11 cellular contexts compared by ENCODE assay signal in the genomic region with DNA sequence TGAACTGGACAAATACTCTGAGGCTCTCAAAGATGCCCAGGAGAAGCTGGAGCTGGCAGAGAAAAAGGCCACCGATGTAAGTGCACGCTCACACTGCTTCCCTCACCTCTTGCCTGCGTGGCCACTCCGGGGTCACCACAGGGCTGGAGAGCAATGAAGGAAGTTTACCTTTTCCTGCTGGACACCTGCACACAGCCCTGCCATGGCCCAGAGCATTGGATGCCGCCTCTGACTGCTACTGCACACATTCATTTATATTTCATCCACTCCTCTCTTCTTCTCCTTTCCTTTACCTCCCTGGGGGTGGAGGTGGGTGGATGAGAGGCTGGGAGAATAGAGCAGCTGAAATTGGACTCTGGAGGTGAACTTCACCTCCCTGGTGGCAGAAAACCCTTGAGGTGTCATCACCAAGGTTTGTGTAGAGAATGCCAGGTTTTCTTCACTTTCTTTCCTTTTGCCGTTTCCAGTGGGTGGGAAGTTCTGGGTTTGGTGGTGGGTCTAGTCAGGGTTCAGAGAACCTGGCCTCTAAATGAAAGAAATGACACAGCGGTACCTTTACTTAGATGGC. TPM values are rescaled to one million over a fixed set of nuclear protein-coding genes. Genes with fewer than 3 reads are reported as not detected.
DNase-seq lines count a peak whose midpoint lies in the region; ATAC-seq and TF ChIP-seq lines count a peak whose summit lies in the region.
"Had no signal": no experiment of that assay in that cellular context is flagged by ENCODE, and none has a peak within 500 bp of the region (broad histone marks: within the 10 kb centered on the region; RNA-seq: fewer than 3 reads in every experiment).

No MANE protein-coding gene starts in this region.

- H2AFZ ChIP-seq in mesenchymal stem cell (ENCODE audit: low read depth, low read length): no peak overlapping the region

- peak overlapping the region; percentile 91 to 95 for H3K9ac ChIP-seq in colonic mucosa (ENCODE audit: low read depth in 2 of 2, low read length in 2 of 2)
- H3K9ac ChIP-seq in mesenchymal stem cell (ENCODE audit: low read length): peak overlapping the region; percentile 84
- H3K9ac ChIP-seq: BLaER1 treated with 17β-estradiol and CSF1 and Interleukin-3, amounts not matched to agents 10 nM and 100 nM had no signal

- peak overlapping the region in 1 of 2 experiments; percentile 70 for H2BK12ac ChIP-seq in mesenchymal stem cell (ENCODE audit: low read length in 2 of 2)

- no peak overlapping the region for H2BK15ac ChIP-seq in mesenchymal stem cell (ENCODE audit: low read depth, poor library complexity, severe bottlenecking)

- intact Hi-C loops in colonic mucosa (cut with DNase I): loop anchor here (5.0 to 10.0 kb wide), 2 partner anchors 197 to 361 kb away; no protein-coding TSS in a partner anchor

- H3K4me1 ChIP-seq in colonic mucosa (no peaks in the 10 kb centered on the region), mesenchymal stem cell (ENCODE audit: control insufficient read depth, insufficient read depth, low read depth, low read length) (peaks cover 5% of the 10 kb centered on the region), tibial nerve (peaks cover 0 to 72% (median 21%) of the 10 kb centered on the region in 4 donors)

- H3K27ac ChIP-seq in colonic mucosa (peak overlapping the region; percentile 83), mesenchymal stem cell (ENCODE audit: low read length, poor library complexity, severe bottlenecking) (peak overlapping the region; percentile 100), tibial nerve (peak overlapping the region in 3 of 4 donors; percentile 85 to 88 (median 87))
- H3K27ac ChIP-seq: BLaER1 treated with 17β-estradiol and CSF1 and Interleukin-3, amounts not matched to agents 10 nM and 100 nM had no signal

- H3K36me3 ChIP-seq in colonic mucosa: no peaks in the 10 kb centered on the region
- peaks cover 0 to 31% of the 10 kb centered on the region in 2 experiments for H3K36me3 ChIP-seq in mesenchymal stem cell (ENCODE audit: control insufficient read depth in 1 of 2, insufficient read depth in 2 of 2, low read depth in 1 of 2, low read length in 2 of 2)
- H3K36me3 ChIP-seq in tibial nerve: no peaks in the 10 kb centered on the region
- H3K36me3 ChIP-seq: adrenal gland; BLaER1 treated with 17β-estradiol and CSF1 and Interleukin-3, amounts not matched to agents 10 nM and 100 nM had no signal

- peak overlapping the region; percentile 64 for H3K4me3 ChIP-seq in colonic mucosa
- peak overlapping the region; percentile 83 to 91 for H3K4me3 ChIP-seq in mesenchymal stem cell (ENCODE audit: insufficient read depth in 1 of 2, low read depth in 1 of 2, low read length in 2 of 2)
- H3K4me3 ChIP-seq in tibial nerve: peak overlapping the region; percentile 59 to 72 (median 66)

- peaks cover 77% of the 10 kb centered on the region for H3K27me3 Mint-ChIP-seq in activated T-cell treated with anti-CD3 and anti-CD28 coated beads, Interleukin-2, amount 50 U/mL, for 24 hours

- DNase-seq in activated T-cell treated with anti-CD3 and anti-CD28 coated beads, Interleukin-2, amount 50 U/mL, for 24 hours: no peak
- DNase-seq in activated T-cell treated with anti-CD3 and anti-CD28 coated beads, Interleukin-2, amount 50 U/mL, for 48 hours: no peak
- peak; percentile 48 for DNase-seq in colonic mucosa
- DNase-seq in mesenchymal stem cell: no peak
- DNase-seq in tibial nerve (ENCODE audit: low spot score in 2 of 2): no peak
- DNase-seq in effector CD4-positive, alpha-beta T cell: no peak
- DNase-seq: SHP77 had no signal

- H4K8ac ChIP-seq in mesenchymal stem cell (ENCODE audit: low read length): peak overlapping the region; percentile 27

- peak overlapping the region in 1 of 2 experiments; percentile 67 for H3K23ac ChIP-seq in mesenchymal stem cell (ENCODE audit: low read length in 2 of 2)

- H3K27ac Mint-ChIP-seq in activated T-cell treated with anti-CD3 and anti-CD28 coated beads, Interleukin-2, amount 50 U/mL, for 24 hours: no peak overlapping the region

- no peak for TF ChIP-seq EP300 in tibial nerve (IDR thresholded peaks at IDR 0.05)

- H2BK120ac ChIP-seq in mesenchymal stem cell (ENCODE audit: low read depth, low read length): peak overlapping the region; percentile 36

- 19% methylated on average over 6 of the region's 7 CpGs for WGBS in mesenchymal stem cell
- 36 to 51% methylated on average over 7 of the region's 7 CpGs for WGBS in tibial nerve, 2 donors

- no peaks in the 10 kb centered on the region for H3K9me3 ChIP-seq in colonic mucosa
- no peaks in the 10 kb centered on the region for H3K9me3 ChIP-seq in mesenchymal stem cell (ENCODE audit: control insufficient read depth, low read length)
- H3K9me3 ChIP-seq in tibial nerve: no peaks in the 10 kb centered on the region
- H3K9me3 ChIP-seq: adrenal gland had no signal

- H3K18ac ChIP-seq in mesenchymal stem cell (ENCODE audit: low read depth in 1 of 2, low read length in 2 of 2): peak overlapping the region; percentile 95 to 99

- peak overlapping the region; percentile 57 for H3K4me2 ChIP-seq in mesenchymal stem cell (ENCODE audit: low read length, poor library complexity, severe bottlenecking)

- H3K14ac ChIP-seq in mesenchymal stem cell (ENCODE audit: low read length in 2 of 2): peak overlapping the region; percentile 90 to 98

- no peak for ATAC-seq in GM18519 (IDR thresholded peaks at IDR 0.05; ENCODE audit: low FRiP score, unreplicated experiment)
- ATAC-seq in HG02852 (IDR thresholded peaks at IDR 0.05; ENCODE audit: unreplicated experiment): no peak

- H3K27me3 ChIP-seq in colonic mucosa: no peaks in the 10 kb centered on the region
- H3K27me3 ChIP-seq in mesenchymal stem cell (ENCODE audit: control insufficient read depth in 1 of 2, insufficient read depth in 1 of 2, low read length in 2 of 2): peaks cover 0 to 5% of the 10 kb centered on the region in 2 experiments
- peaks cover 0 to 50% of the 10 kb centered on the region in 2 donors for H3K27me3 ChIP-seq in tibial nerve

- peak overlapping the region; percentile 88 for H4K91ac ChIP-seq in mesenchymal stem cell (ENCODE audit: low read length)

- peaks cover 3% of the 10 kb centered on the region for H3K36me3 Mint-ChIP-seq in activated T-cell treated with anti-CD3 and anti-CD28 coated beads, Interleukin-2, amount 50 U/mL, for 24 hours (ENCODE audit: low read depth)

- H3K4me3 Mint-ChIP-seq in activated T-cell treated with anti-CD3 and anti-CD28 coated beads, Interleukin-2, amount 50 U/mL, for 24 hours: peak overlapping the region; percentile 67

- H3K4ac ChIP-seq in mesenchymal stem cell (ENCODE audit: low read depth in 1 of 2, low read length in 2 of 2): peak overlapping the region in 1 of 2 experiments; percentile 60

- peak overlapping the region; percentile 96 for H2BK5ac ChIP-seq in mesenchymal stem cell (ENCODE audit: low read depth, low read length, poor library complexity, severe bottlenecking)

- H3K4me1 Mint-ChIP-seq in activated T-cell treated with anti-CD3 and anti-CD28 coated beads, Interleukin-2, amount 50 U/mL, for 24 hours (ENCODE audit: low read depth): peaks cover 17% of the 10 kb centered on the region

- no peaks in the 10 kb centered on the region for H3K79me1 ChIP-seq in mesenchymal stem cell (replicated peaks; ENCODE audit: low read length, poor library complexity, severe bottlenecking)

- no peak for TF ChIP-seq POLR2A in tibial nerve (IDR thresholded peaks at IDR 0.05)

- peak overlapping the region; percentile 4 for H2AK5ac ChIP-seq in mesenchymal stem cell (ENCODE audit: low read length, severe bottlenecking)

- TF ChIP-seq CTCF in colonic mucosa (IDR thresholded peaks at IDR 0.05): no peak
- TF ChIP-seq CTCF in tibial nerve (IDR thresholded peaks at IDR 0.05): no peak

- no peaks in the 10 kb centered on the region for H3K9me3 Mint-ChIP-seq in activated T-cell treated with anti-CD3 and anti-CD28 coated beads, Interleukin-2, amount 50 U/mL, for 24 hours

RNA-seq across cellular contexts. Expression of gene TPM1, which starts 1.6 kb away (rescaled TPM):
- 100 to 1,000 TPM; 423 to 769 TPM for total RNA-seq in colonic mucosa
- polyA plus RNA-seq in mesenchymal stem cell (2013, experiment 1 of 2): 825 TPM
- 826 TPM for polyA plus RNA-seq in mesenchymal stem cell (2013, experiment 2 of 2)
- 100 to 1,000 TPM; 311 to 468 (median 366) TPM for total RNA-seq in tibial nerve
